17 cellular contexts compared by ENCODE assay signal in the genomic region with DNA sequence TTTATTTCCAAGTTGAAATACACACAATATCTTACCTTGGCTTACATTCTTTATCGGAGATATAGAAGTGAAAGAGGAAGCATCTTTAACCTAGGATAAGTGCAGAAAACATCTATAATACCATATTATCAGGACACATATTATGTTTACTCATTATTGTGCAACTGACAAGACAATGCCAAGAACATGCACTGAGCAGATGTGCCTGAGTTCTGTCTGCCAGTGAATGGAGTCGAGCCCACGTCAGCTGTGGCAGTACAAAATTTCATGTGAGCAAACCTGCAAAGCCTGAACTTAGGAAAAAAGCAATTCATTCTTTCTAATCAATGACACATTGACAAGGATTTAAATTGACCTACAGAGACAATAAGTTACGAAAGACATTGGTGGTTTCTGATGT.
DNase-seq lines count a peak whose midpoint lies in the region; ATAC-seq and TF ChIP-seq lines count a peak whose summit lies in the region.
"Had no signal": no experiment of that assay in that cellular context is flagged by ENCODE, and none has a peak within 500 bp of the region (broad histone marks: within the 10 kb centered on the region; RNA-seq: fewer than 3 reads in every experiment).

No MANE protein-coding gene starts in this region.

- H3K4me3 ChIP-seq in fibroblast of mammary gland (ENCODE audit: control insufficient read depth, low read depth, low read length): no peak overlapping the region
- H3K4me3 ChIP-seq in skeletal muscle cell (ENCODE audit: low read depth, low read length): no peak overlapping the region
- no peak overlapping the region for H3K4me3 ChIP-seq in heart right ventricle
- H3K4me3 ChIP-seq: MG63 had no signal

- TF ChIP-seq CTCF in fibroblast of mammary gland (conservative IDR thresholded peaks at IDR 0.05; ENCODE audit: control insufficient read depth, insufficient read depth, low read depth, low read length) (no peak), heart right ventricle (IDR thresholded peaks at IDR 0.05) (no peak)

- no peaks in the 10 kb centered on the region for H3K4me1 ChIP-seq in heart right ventricle

- peak; percentile 48 for DNase-seq in Ammon's horn (ENCODE audit: low spot score)
- peak; percentile 20 for DNase-seq in LHCN-M2 (ENCODE audit: low read depth)
- DNase-seq in fibroblast of mammary gland (ENCODE audit: low read depth): peak; percentile 85
- DNase-seq in skeletal muscle cell (ENCODE audit: low read depth): peak; percentile 14
- no peak for DNase-seq in stimulated activated effector memory CD8-positive, alpha-beta T cell treated with anti-CD3 and anti-CD28 coated beads, Interleukin-12 subunit alpha, Interleukin-12 subunit beta, amount 100 ng/mL, for 72 hours (ENCODE audit: low spot score in 2 of 2)
- no peak for DNase-seq in heart right ventricle
- DNase-seq: C1 segment of cervical spinal cord, DND-41, GOT3, MG63, NCI-H187 treated with DMSO at 0.1 percent for 48 hours, NCI-H446, NCI-H69, PC-3 had no signal

- no peaks in the 10 kb centered on the region for H3K36me3 ChIP-seq in heart right ventricle
- H3K36me3 ChIP-seq: MG63 had no signal

- peaks cover 0 to 3% (median 0%) of the 10 kb centered on the region in 7 donors for H3K27me3 ChIP-seq in heart right ventricle
- H3K27me3 ChIP-seq: MG63 had no signal

- 84 to 88% methylated on average over 4 of the region's 4 CpGs for WGBS in heart right ventricle, 2 donors

- no peaks in the 10 kb centered on the region for H3K9me3 Mint-ChIP-seq in stimulated activated effector memory CD8-positive, alpha-beta T cell treated with anti-CD3 and anti-CD28 coated beads, Interleukin-12 subunit alpha, Interleukin-12 subunit beta, amount 100 ng/mL, for 72 hours

- H3K27ac ChIP-seq in heart right ventricle: no peak overlapping the region
- H3K27ac ChIP-seq: KMS-11, RWPE1 had no signal

- no peaks in the 10 kb centered on the region for H3K4me1 Mint-ChIP-seq in stimulated activated effector memory CD8-positive, alpha-beta T cell treated with anti-CD3 and anti-CD28 coated beads, Interleukin-12 subunit alpha, Interleukin-12 subunit beta, amount 100 ng/mL, for 72 hours

- intact Hi-C loops in heart right ventricle (cut with DNase I): loop anchor here in 1 of 10 donors (5.0 kb wide), 1 partner anchor 40 kb away; no protein-coding TSS in a partner anchor

- no peaks in the 10 kb centered on the region for H3K36me3 Mint-ChIP-seq in stimulated activated effector memory CD8-positive, alpha-beta T cell treated with anti-CD3 and anti-CD28 coated beads, Interleukin-12 subunit alpha, Interleukin-12 subunit beta, amount 100 ng/mL, for 72 hours

- no peak overlapping the region for H3K27ac Mint-ChIP-seq in stimulated activated effector memory CD8-positive, alpha-beta T cell treated with anti-CD3 and anti-CD28 coated beads, Interleukin-12 subunit alpha, Interleukin-12 subunit beta, amount 100 ng/mL, for 72 hours

- ATAC-seq in stimulated activated effector memory CD8-positive, alpha-beta T cell treated with anti-CD3 and anti-CD28 coated beads, Interleukin-12 subunit alpha, Interleukin-12 subunit beta, amount 100 ng/mL, for 72 hours: no peak
- ATAC-seq in heart right ventricle: no peak
- no peak for ATAC-seq in HG02885 (IDR thresholded peaks at IDR 0.05; ENCODE audit: poor library complexity, unreplicated experiment)
- ATAC-seq: PC-3 had no signal

- peaks cover 0 to 8% (median 0%) of the 10 kb centered on the region in 11 donors for H3K9me3 ChIP-seq in heart right ventricle

- no peak overlapping the region for H3K4me3 Mint-ChIP-seq in stimulated activated effector memory CD8-positive, alpha-beta T cell treated with anti-CD3 and anti-CD28 coated beads, Interleukin-12 subunit alpha, Interleukin-12 subunit beta, amount 100 ng/mL, for 72 hours

Comparison
In these comparisons a context has a peak if more than half of its experiments do, and no peak if none do; other contexts are left out.
1. DNase-seq: peak in Ammon's horn (single experiment), LHCN-M2 (single experiment), fibroblast of mammary gland (single experiment) and skeletal muscle cell (single experiment); none in stimulated activated effector memory CD8-positive, alpha-beta T cell treated with anti-CD3 and anti-CD28 coated beads, Interleukin-12 subunit alpha, Interleukin-12 subunit beta, amount 100 ng/mL, for 72 hours (0 of 2) and heart right ventricle (0 of 2).